Comparison of ENCODE assay signal across 26 cellular contexts in genomic region chr1:81498370-81499184, GRCh38.
DNase-seq lines count a peak whose midpoint lies in the region; ATAC-seq and TF ChIP-seq lines count a peak whose summit lies in the region.
"Had no signal": no experiment of that assay in that cellular context is flagged by ENCODE, and none has a peak within 500 bp of the region (broad histone marks: within the 10 kb centered on the region; RNA-seq: fewer than 3 reads in every experiment).

No MANE protein-coding gene starts in this region.

- no peak overlapping the region for H2AFZ ChIP-seq in MM.1S (ENCODE audit: low read length)

- intact Hi-C loops in left ventricle myocardium superior (cut with micrococcal nuclease): no loop called here

- H4K20me1 ChIP-seq in MM.1S (ENCODE audit: insufficient read depth, low read length): no peaks in the 10 kb centered on the region
- H4K20me1 ChIP-seq: BLaER1 had no signal

- no peaks in the 10 kb centered on the region for H3K79me2 ChIP-seq in MM.1S (ENCODE audit: low read length)

- no peak overlapping the region for H3K27ac Mint-ChIP-seq in chondrocyte (ENCODE audit: unreplicated experiment)
- H3K27ac Mint-ChIP-seq: activated naive CD8-positive, alpha-beta T cell treated with anti-CD3 and anti-CD28 coated beads, Interleukin-2, amount 50 U/mL, for 24 hours; activated T-helper 17 cell treated with anti-CD3 and anti-CD28 coated beads, Interleukin-2, amount 50 U/mL, for 72 hours; memory B cell; naive thymus-derived CD4-positive, alpha-beta T cell had no signal

- no peak overlapping the region for H3K4me3 ChIP-seq in MM.1S (ENCODE audit: low read length)
- H3K4me3 ChIP-seq: BLaER1, GM12878 had no signal

- H3K4me1 ChIP-seq in MM.1S (ENCODE audit: low read length): 0 out of 2 replicates have a peak, but pooled peaks cover 4% of the 10 kb centered on the region
- H3K4me1 ChIP-seq: BLaER1, foreskin keratinocyte had no signal

- ATAC-seq in left ventricle myocardium superior (peak; percentile 75), HG02981 (IDR thresholded peaks at IDR 0.05; ENCODE audit: unreplicated experiment) (no peak)
- ATAC-seq: activated naive CD8-positive, alpha-beta T cell treated with anti-CD3 and anti-CD28 coated beads, Interleukin-2, amount 50 U/mL, for 24 hours; activated T-helper 17 cell treated with anti-CD3 and anti-CD28 coated beads, Interleukin-2, amount 50 U/mL, for 72 hours; GM12878; naive thymus-derived CD4-positive, alpha-beta T cell had no signal

- peaks cover 10% of the 10 kb centered on the region for H3K4me1 Mint-ChIP-seq in chondrocyte (ENCODE audit: low read depth)
- H3K4me1 Mint-ChIP-seq: activated naive CD8-positive, alpha-beta T cell treated with anti-CD3 and anti-CD28 coated beads, Interleukin-2, amount 50 U/mL, for 24 hours; activated T-helper 17 cell treated with anti-CD3 and anti-CD28 coated beads, Interleukin-2, amount 50 U/mL, for 72 hours; memory B cell; naive thymus-derived CD4-positive, alpha-beta T cell had no signal

- H3K36me3 Mint-ChIP-seq in chondrocyte (ENCODE audit: low read depth): no peaks in the 10 kb centered on the region
- H3K36me3 Mint-ChIP-seq: memory B cell; naive thymus-derived CD4-positive, alpha-beta T cell had no signal

- H3K9ac ChIP-seq in MM.1S (ENCODE audit: low read length): no peak overlapping the region
- H3K9ac ChIP-seq: BLaER1 had no signal

- no peaks in the 10 kb centered on the region for H3K9me2 ChIP-seq in MM.1S (replicated peaks; ENCODE audit: insufficient read depth, low read length)

- H3K4me2 ChIP-seq in MM.1S (ENCODE audit: low read depth, low read length): no peak overlapping the region
- H3K4me2 ChIP-seq: BLaER1 had no signal

- H3K27me3 Mint-ChIP-seq in chondrocyte (ENCODE audit: low read depth): no peaks in the 10 kb centered on the region
- H3K27me3 Mint-ChIP-seq: activated naive CD8-positive, alpha-beta T cell treated with anti-CD3 and anti-CD28 coated beads, Interleukin-2, amount 50 U/mL, for 24 hours; activated T-helper 17 cell treated with anti-CD3 and anti-CD28 coated beads, Interleukin-2, amount 50 U/mL, for 72 hours; memory B cell; naive thymus-derived CD4-positive, alpha-beta T cell had no signal

- H3K36me3 ChIP-seq in MM.1S (replicated peaks; ENCODE audit: insufficient read depth, low read length): no peaks in the 10 kb centered on the region
- H3K36me3 ChIP-seq: BLaER1, brain microvascular endothelial cell had no signal

- DNase-seq in NCI-H1436 (lab: John Stamatoyannopoulos, UW) (peak; percentile 47), NCI-H1436 treated with DMSO at 0.1 percent for 48 hours (lab: John Stamatoyannopoulos, UW) (no peak), MM.1S (peak; percentile 25), NCI-H774 (lab: John Stamatoyannopoulos, UW) (peak; percentile 53), left ventricle myocardium superior (no peak), chondrocyte (ENCODE audit: low spot score) (no peak)
- DNase-seq in stimulated activated CD4-positive, alpha-beta T cell treated with anti-CD3 and anti-CD28 coated beads, Interleukin-4, amount 100 ng/mL, for 4 hours: no peak
- DNase-seq: activated CD4-positive, alpha-beta T cell treated with anti-CD3 and anti-CD28 coated beads for 4 hours; activated naive CD8-positive, alpha-beta T cell treated with anti-CD3 and anti-CD28 coated beads, Interleukin-2, amount 50 U/mL, for 24 hours; brain microvascular endothelial cell; Calu3; cortex of kidney; GF-D8; HCEC 1CT; hippocampal formation; islet precursor cell; naive thymus-derived CD4-positive, alpha-beta T cell; NCI-H226; posterior cingulate gyrus; stimulated activated CD4-positive, alpha-beta T cell treated with anti-CD3 and anti-CD28 coated beads, Interleukin-2, amount 100 ng/mL, for 48 hours had no signal

- H3K27me3 ChIP-seq in MM.1S (replicated peaks; ENCODE audit: insufficient read depth, low read length): no peaks in the 10 kb centered on the region
- H3K27me3 ChIP-seq: BLaER1, brain microvascular endothelial cell had no signal

- no peaks in the 10 kb centered on the region for H3K9me3 ChIP-seq in MM.1S (replicated peaks; ENCODE audit: insufficient read depth, low read length)
- H3K9me3 ChIP-seq: BLaER1 had no signal

- TF ChIP-seq CTCF in MM.1S (IDR thresholded peaks at IDR 0.05; ENCODE audit: low read length) (peak; percentile 5; the same call in 1 of the 2 replicates), chondrocyte (IDR thresholded peaks at IDR 0.05) (no peak)

- no peaks in the 10 kb centered on the region for H3F3A ChIP-seq in MM.1S (ENCODE audit: insufficient read depth, low read length)

- H3K27ac ChIP-seq in MM.1S (ENCODE audit: low read length): no peak overlapping the region
- H3K27ac ChIP-seq: BLaER1, brain microvascular endothelial cell, foreskin keratinocyte had no signal

- no peak overlapping the region for H3K4me3 Mint-ChIP-seq in chondrocyte (ENCODE audit: unreplicated experiment)
- H3K4me3 Mint-ChIP-seq: activated naive CD8-positive, alpha-beta T cell treated with anti-CD3 and anti-CD28 coated beads, Interleukin-2, amount 50 U/mL, for 24 hours; activated T-helper 17 cell treated with anti-CD3 and anti-CD28 coated beads, Interleukin-2, amount 50 U/mL, for 72 hours; memory B cell; naive thymus-derived CD4-positive, alpha-beta T cell had no signal

- no peaks in the 10 kb centered on the region for H3K9me3 Mint-ChIP-seq in chondrocyte (ENCODE audit: low read depth)
- H3K9me3 Mint-ChIP-seq: activated naive CD8-positive, alpha-beta T cell treated with anti-CD3 and anti-CD28 coated beads, Interleukin-2, amount 50 U/mL, for 24 hours; memory B cell had no signal

Comparison
In these comparisons a context has a peak if more than half of its experiments do, and no peak if none do; other contexts are left out.
1. DNase-seq: peak in NCI-H1436 (single experiment), MM.1S (single experiment) and NCI-H774 (single experiment); none in NCI-H1436 treated with DMSO at 0.1 percent for 48 hours (single experiment), left ventricle myocardium superior (single experiment), chondrocyte (single experiment) and stimulated activated CD4-positive, alpha-beta T cell treated with anti-CD3 and anti-CD28 coated beads, Interleukin-4, amount 100 ng/mL, for 4 hours (0 of 2).